ENCODE assay signal across 1 cellular context in the genomic region with DNA sequence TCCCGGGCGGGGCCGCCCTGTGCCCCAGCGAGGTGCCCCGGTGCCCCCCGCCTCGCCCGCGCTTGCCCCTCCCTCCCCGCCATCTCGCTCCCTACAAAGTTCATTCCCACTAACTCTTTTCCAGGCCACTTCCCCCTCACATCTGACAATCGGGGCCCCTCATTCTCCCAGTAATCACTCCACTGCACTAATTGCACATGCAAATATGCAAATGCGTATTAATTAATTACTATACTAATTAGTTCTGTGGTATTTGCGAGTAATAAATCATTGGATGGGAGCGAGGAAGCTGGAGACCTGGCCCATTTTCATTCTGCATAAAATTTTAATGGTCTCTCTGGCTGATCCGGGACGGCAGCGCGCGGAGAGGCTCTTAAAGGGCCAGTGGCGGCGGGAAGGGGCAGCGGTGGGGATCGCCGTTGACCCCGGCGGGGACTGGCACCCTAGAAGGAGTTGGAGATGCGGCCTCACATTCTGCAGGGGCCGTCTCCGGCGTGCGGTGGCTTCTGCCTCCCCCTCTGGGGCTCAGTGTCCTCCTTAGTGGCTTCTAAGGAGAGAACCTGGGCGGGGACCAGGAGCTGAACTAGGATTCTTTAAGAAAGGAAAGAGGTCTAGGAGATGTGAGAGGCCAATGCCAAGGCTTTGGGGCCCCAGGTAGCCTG.
A peak's percentile ranks its signal among the peaks of the same experiment; 100 is the strongest.
TF ChIP-seq lines count a peak whose summit lies in the region.

No MANE protein-coding gene starts in this region.

TF ChIP-seq in H1, 55 proteins besides CTCF, POLR2A, EP300 and RAD21:
- TF ChIP-seq CREB1 (IDR thresholded peaks at IDR 0.05) (no peak), BACH1 (IDR thresholded peaks at IDR 0.05; ENCODE audit: low read length) (no peak), ZNF274 (IDR thresholded peaks at IDR 0.05; ENCODE audit: borderline replicate concordance, extremely low read depth, low read length) (no peak), BRCA1 (IDR thresholded peaks at IDR 0.05; ENCODE audit: low read depth, low read length) (no peak), SRF (IDR thresholded peaks at IDR 0.05; ENCODE audit: low read depth, low read length) (no peak), KDM4A (IDR thresholded peaks at IDR 0.05; ENCODE audit: low read depth, low read length, severe bottlenecking) (peak; percentile 37), POU5F1 (IDR thresholded peaks at IDR 0.05; ENCODE audit: low read depth, low read length) (no peak), TAF1 (IDR thresholded peaks at IDR 0.05; ENCODE audit: low read depth, low read length) (0 out of 2 replicates have a peak, but pooled peaks have one; percentile 25), RFX5 (IDR thresholded peaks at IDR 0.05; ENCODE audit: borderline replicate concordance, low read depth, low read length) (no peak), CHD1 (IDR thresholded peaks at IDR 0.05; ENCODE audit: low read depth, low read length) (no peak), HDAC6 (IDR thresholded peaks at IDR 0.05; ENCODE audit: low read depth, low read length) (no peak), SIN3A (conservative IDR thresholded peaks at IDR 0.05 in 1 of 2, IDR thresholded peaks at IDR 0.05 in 1 of 2; ENCODE audit: low read depth in 1 of 2, low read length in 2 of 2) (no peak), YY1 (IDR thresholded peaks at IDR 0.05; ENCODE audit: low read depth, low read length) (no peak), EZH2 (IDR thresholded peaks at IDR 0.05; ENCODE audit: low read depth, low read length, severe bottlenecking) (peak; percentile 22), GABPA (IDR thresholded peaks at IDR 0.05; ENCODE audit: borderline replicate concordance, insufficient read depth, low read length) (no peak), KDM1A (IDR thresholded peaks at IDR 0.05; ENCODE audit: borderline replicate concordance, low read length) (no peak), CEBPB (IDR thresholded peaks at IDR 0.05; ENCODE audit: low read depth, low read length) (no peak), TBP (IDR thresholded peaks at IDR 0.05; ENCODE audit: low read depth, low read length) (no peak), SUZ12 (IDR thresholded peaks at IDR 0.05; ENCODE audit: low read length) (no peak; the same call in 1 of the 2 replicates), SAP30 (IDR thresholded peaks at IDR 0.05; ENCODE audit: insufficient read depth, insufficient replicate concordance, low read length) (no peak), CHD2 (IDR thresholded peaks at IDR 0.05; ENCODE audit: low read length) (no peak)
- TF ChIP-seq, protein P1, sequence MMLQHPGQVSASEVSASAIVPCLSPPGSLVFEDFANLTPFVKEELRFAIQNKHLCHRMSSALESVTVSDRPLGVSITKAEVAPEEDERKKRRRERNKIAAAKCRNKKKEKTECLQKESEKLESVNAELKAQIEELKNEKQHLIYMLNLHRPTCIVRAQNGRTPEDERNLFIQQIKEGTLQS (IDR thresholded peaks at IDR 0.05; ENCODE audit: insufficient read depth, low read depth, low read length): no peak
TF ChIP-seq in H1: peak in this region for 3.
